In the genomic region with DNA sequence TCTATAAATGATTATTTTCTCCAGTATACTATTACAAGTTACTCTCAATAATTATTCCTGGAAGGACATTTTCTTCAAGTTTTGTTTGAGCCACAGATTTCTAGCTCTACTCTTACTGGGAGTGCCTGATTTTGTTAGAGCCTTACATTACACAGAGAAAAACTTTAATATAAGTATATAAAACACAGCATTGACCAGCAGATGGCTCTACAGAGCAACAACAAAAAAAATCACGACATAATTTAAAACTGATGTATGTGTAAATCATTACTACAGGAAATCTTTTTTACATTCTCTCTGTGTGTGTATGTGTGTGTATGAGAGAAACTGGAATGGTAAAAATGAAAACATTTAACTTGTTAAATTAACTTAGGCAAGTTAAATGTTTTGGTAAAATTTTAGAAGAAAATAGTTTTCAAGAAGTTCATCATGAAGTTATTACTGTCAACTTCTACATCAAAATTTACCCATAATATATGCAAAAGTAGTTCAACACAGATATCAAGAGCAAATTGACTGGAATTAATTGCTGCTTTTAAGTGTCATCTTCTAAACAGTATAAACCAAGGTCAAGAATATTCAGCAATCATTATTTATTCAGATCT, we compare ENCODE assay signal across 9 cellular contexts.
A peak's percentile ranks its signal among the peaks of the same experiment; 100 is the strongest.
DNase-seq lines count a peak whose midpoint lies in the region; ATAC-seq, FAIRE-seq and TF ChIP-seq lines count a peak whose summit lies in the region.
"Had no signal": no experiment of that assay in that cellular context is flagged by ENCODE, and none has a peak within 500 bp of the region (broad histone marks: within the 10 kb centered on the region; RNA-seq: fewer than 3 reads in every experiment).

No MANE protein-coding gene starts in this region.

- H3K4me3 Mint-ChIP-seq in astrocyte (ENCODE audit: unreplicated experiment): no peak overlapping the region
- H3K4me3 Mint-ChIP-seq: central memory CD8-positive, alpha-beta T cell had no signal

- H3K27me3 Mint-ChIP-seq in astrocyte (ENCODE audit: low read depth, unreplicated experiment): no peaks in the 10 kb centered on the region

- H3K9ac ChIP-seq in astrocyte (ENCODE audit: low read length): no peak overlapping the region

- no peaks in the 10 kb centered on the region for H3K36me3 ChIP-seq in DOHH2 (ENCODE audit: control insufficient read depth, low read length)
- no peaks in the 10 kb centered on the region for H3K36me3 ChIP-seq in astrocyte (ENCODE audit: insufficient read depth, low read length)
- H3K36me3 ChIP-seq in thyroid gland: no peaks in the 10 kb centered on the region

- intact Hi-C loops in thyroid gland (cut with DNase I): loop anchor here (10.0 kb wide), 1 partner anchor 173 kb away; no protein-coding TSS in a partner anchor

- no peak overlapping the region for H3K4me3 ChIP-seq in DOHH2 (ENCODE audit: low read length)
- no peak overlapping the region for H3K4me3 ChIP-seq in astrocyte (ENCODE audit: insufficient read depth, low read depth, low read length)
- H3K4me3 ChIP-seq in thyroid gland (replicated peaks in 1 of 3): no peak overlapping the region

- H4K20me1 ChIP-seq in DOHH2 (ENCODE audit: control insufficient read depth, insufficient read depth, low read depth, low read length) (no peaks in the 10 kb centered on the region), astrocyte (ENCODE audit: insufficient read depth, low read length) (no peaks in the 10 kb centered on the region)

- H3K27me3 ChIP-seq in DOHH2 (ENCODE audit: control insufficient read depth, low read length): no peaks in the 10 kb centered on the region
- no peaks in the 10 kb centered on the region for H3K27me3 ChIP-seq in astrocyte (ENCODE audit: insufficient read depth, low read length)
- no peaks in the 10 kb centered on the region for H3K27me3 ChIP-seq in thyroid gland

- no peaks in the 10 kb centered on the region for H3F3A ChIP-seq in DOHH2 (ENCODE audit: control insufficient read depth, insufficient read depth)

- no peak overlapping the region for H3K27ac Mint-ChIP-seq in astrocyte (ENCODE audit: unreplicated experiment)

- 2% methylated on average over 1 of the region's 1 CpG for WGBS in thyroid gland, 2 donors

- no peaks in the 10 kb centered on the region for H3K79me2 ChIP-seq in DOHH2 (ENCODE audit: control insufficient read depth, low read length)
- no peaks in the 10 kb centered on the region for H3K79me2 ChIP-seq in astrocyte (ENCODE audit: insufficient read depth, low read length)

- H3K9me2 ChIP-seq in DOHH2 (replicated peaks; ENCODE audit: control insufficient read depth, low read length): no peaks in the 10 kb centered on the region

- peak; percentile 59 for TF ChIP-seq CTCF in DOHH2 (IDR thresholded peaks at IDR 0.05; ENCODE audit: low read depth, low read length, poor library complexity, severe bottlenecking)
- peak; percentile 37 for TF ChIP-seq CTCF in astrocyte (IDR thresholded peaks at IDR 0.05; ENCODE audit: insufficient read depth, low read depth, low read length)
- TF ChIP-seq CTCF in thyroid gland (IDR thresholded peaks at IDR 0.05): peak in 5 of 6 experiments; percentile 12 to 65 (median 54)

- peak; percentile 46 for DNase-seq in A172 (ENCODE audit: low spot score)
- peak; percentile 25 to 75 (median 62) for DNase-seq in NCI-H1417 (lab: John Stamatoyannopoulos, UW)
- peak; percentile 18 for DNase-seq in astrocyte (ENCODE audit: low read depth)
- peak; percentile 69 for DNase-seq in inferior parietal cortex (ENCODE audit: extremely low spot score)
- DNase-seq in thyroid gland: no peak
- DNase-seq in stimulated activated CD4-positive, alpha-beta T cell treated with anti-CD3 and anti-CD28 coated beads, Interleukin-4, amount 100 ng/mL, for 4 hours: no peak

- H3K27ac ChIP-seq in DOHH2 (ENCODE audit: low read depth, low read length) (no peak overlapping the region), astrocyte (ENCODE audit: low read depth, low read length) (no peak overlapping the region), thyroid gland (no peak overlapping the region)

- peaks cover 6% of the 10 kb centered on the region for H3K4me1 Mint-ChIP-seq in astrocyte (ENCODE audit: low read depth, unreplicated experiment)
- H3K4me1 Mint-ChIP-seq: central memory CD8-positive, alpha-beta T cell had no signal

- no peak overlapping the region for H3K4me2 ChIP-seq in DOHH2 (ENCODE audit: low read length)
- no peak overlapping the region for H3K4me2 ChIP-seq in astrocyte (ENCODE audit: low read length)

- FAIRE-seq in astrocyte (lab: Jason Lieb, UNC): no peak

- H3K4me1 ChIP-seq in DOHH2 (ENCODE audit: control insufficient read depth, low read length) (peaks cover 4% of the 10 kb centered on the region), astrocyte (ENCODE audit: insufficient read depth, low read length) (no peaks in the 10 kb centered on the region), thyroid gland (no peaks in the 10 kb centered on the region)

- no peak overlapping the region for H2AFZ ChIP-seq in astrocyte (ENCODE audit: low read depth, low read length)

- no peaks in the 10 kb centered on the region for H3K9me3 Mint-ChIP-seq in astrocyte (ENCODE audit: unreplicated experiment)
- H3K9me3 Mint-ChIP-seq: central memory CD8-positive, alpha-beta T cell had no signal

- H3K9me3 ChIP-seq in DOHH2 (ENCODE audit: control insufficient read depth, insufficient read depth, low read length) (no peaks in the 10 kb centered on the region), astrocyte (ENCODE audit: insufficient read depth, low read depth, low read length) (no peaks in the 10 kb centered on the region), thyroid gland (no peaks in the 10 kb centered on the region)

- peaks cover 2% of the 10 kb centered on the region for H3K36me3 Mint-ChIP-seq in astrocyte (ENCODE audit: low read depth, unreplicated experiment)

- no peak for TF ChIP-seq POLR2A in thyroid gland (IDR thresholded peaks at IDR 0.05)

- no peak for ATAC-seq in HG03175 (IDR thresholded peaks at IDR 0.05; ENCODE audit: unreplicated experiment)

Comparison
In these comparisons a context has a peak if more than half of its experiments do, and no peak if none do; other contexts are left out.
1. DNase-seq: peak in A172 (single experiment), NCI-H1417 (3 of 3), astrocyte (single experiment) and inferior parietal cortex (single experiment); none in thyroid gland (0 of 2) and stimulated activated CD4-positive, alpha-beta T cell treated with anti-CD3 and anti-CD28 coated beads, Interleukin-4, amount 100 ng/mL, for 4 hours (0 of 2).
2. Peak in every context shown above with its lines, with median percentiles within 50 percentile points of each other: CTCF ChIP-seq.